8 cellular contexts compared by ENCODE assay signal in genomic region chr5:160438316-160439204, GRCh38.
DNase-seq lines count a peak whose midpoint lies in the region; ATAC-seq and TF ChIP-seq lines count a peak whose summit lies in the region.

No MANE protein-coding gene starts in this region.

- H3K27me3 ChIP-seq in HL-60 (ENCODE audit: insufficient read depth, poor library complexity, severe bottlenecking) (no peaks in the 10 kb centered on the region), muscle layer of colon (ENCODE audit: control insufficient read depth in 1 of 2, insufficient read depth in 2 of 2, low read length in 2 of 2) (no peaks in the 10 kb centered on the region)

- peak; percentile 81 for TF ChIP-seq CTCF in HL-60 (IDR thresholded peaks at IDR 0.05; ENCODE audit: insufficient read depth, low read length)

- H3K27ac ChIP-seq in HL-60 (replicated peaks) (no peak overlapping the region; the same call in 1 of the 2 replicates), muscle layer of colon (ENCODE audit: low read depth, low read length) (no peak overlapping the region)

- H3K9me3 Mint-ChIP-seq in stimulated activated naive B cell treated with anti-CD40 and anti-IgM and Interleukin-4, amounts not matched to agents 10 μg/mL and 1 μg/mL and 100 μg/mL, for 72 hours, result no peaks in the 10 kb centered on the region

- peak overlapping the region; percentile 93 for H3K27ac Mint-ChIP-seq in stimulated activated naive B cell treated with anti-CD40 and anti-IgM and Interleukin-4, amounts not matched to agents 10 μg/mL and 1 μg/mL and 100 μg/mL, for 72 hours

- peak; percentile 37 for ATAC-seq in GM19467 (IDR thresholded peaks at IDR 0.05; ENCODE audit: unreplicated experiment)
- ATAC-seq in stimulated activated naive B cell treated with anti-CD40 and anti-IgM and Interleukin-4, amounts not matched to agents 10 μg/mL and 1 μg/mL and 100 μg/mL, for 72 hours (replicated peaks), result peak; percentile 51 to 56

- no peak for TF ChIP-seq POLR2A in erythroblast (IDR thresholded peaks at IDR 0.05; ENCODE audit: low read length)

- peak overlapping the region; percentile 17 for H3K9ac ChIP-seq in muscle layer of colon (ENCODE audit: low read length)

- no peaks in the 10 kb centered on the region for H3K36me3 ChIP-seq in muscle layer of colon (ENCODE audit: insufficient read depth, low read length)

- no peaks in the 10 kb centered on the region for H3K36me3 Mint-ChIP-seq in stimulated activated naive B cell treated with anti-CD40 and anti-IgM and Interleukin-4, amounts not matched to agents 10 μg/mL and 1 μg/mL and 100 μg/mL, for 72 hours

- peaks cover 6% of the 10 kb centered on the region for H3K4me1 ChIP-seq in muscle layer of colon (ENCODE audit: insufficient read depth, low read length)

- H3K4me3 Mint-ChIP-seq in stimulated activated naive B cell treated with anti-CD40 and anti-IgM and Interleukin-4, amounts not matched to agents 10 μg/mL and 1 μg/mL and 100 μg/mL, for 72 hours, result peak overlapping the region; percentile 84 to 89

- DNase-seq in COLO668 (lab: John Stamatoyannopoulos, UW; ENCODE audit: unreplicated experiment) (peak; percentile 28), HL-60 (ENCODE audit: low read depth in 1 of 2, low spot score in 1 of 2) (peak in 1 of 2 experiments; percentile 60), NOMO-1 treated with DMSO at 0.1 percent for 48 hours (lab: John Stamatoyannopoulos, UW; ENCODE audit: unreplicated experiment) (peak; percentile 67), activated T-cell treated with anti-CD3 and anti-CD28 coated beads for 1 hour (ENCODE audit: low read depth) (peak; percentile 28), erythroblast (lab: John Stamatoyannopoulos, UW) (peak; percentile 70 to 74)
- DNase-seq in stimulated activated naive B cell treated with anti-CD40 and anti-IgM and Interleukin-4, amounts not matched to agents 10 μg/mL and 1 μg/mL and 100 μg/mL, for 72 hours, result peak; percentile 52

- peaks cover 49 to 81% of the 10 kb centered on the region in 2 donors for H3K4me1 Mint-ChIP-seq in stimulated activated naive B cell treated with anti-CD40 and anti-IgM and Interleukin-4, amounts not matched to agents 10 μg/mL and 1 μg/mL and 100 μg/mL, for 72 hours

- peak overlapping the region; percentile 45 for H3K4me3 ChIP-seq in HL-60 (replicated peaks; ENCODE audit: insufficient read depth, low read length)
- H3K4me3 ChIP-seq in muscle layer of colon (ENCODE audit: low read depth in 1 of 2, low read length in 2 of 2), result peak overlapping the region; percentile 36 to 86

- no peaks in the 10 kb centered on the region for H3K27me3 Mint-ChIP-seq in stimulated activated naive B cell treated with anti-CD40 and anti-IgM and Interleukin-4, amounts not matched to agents 10 μg/mL and 1 μg/mL and 100 μg/mL, for 72 hours

- no peaks in the 10 kb centered on the region for H3K9me3 ChIP-seq in muscle layer of colon (ENCODE audit: low read length)
